ENCODE assay signal across 7 cellular contexts in genomic region chr11:117327255-117327566, GRCh38. TPM values are rescaled to one million over a fixed set of nuclear protein-coding genes. Genes with fewer than 3 reads are reported as not detected.
DNase-seq lines count a peak whose midpoint lies in the region; ATAC-seq and TF ChIP-seq lines count a peak whose summit lies in the region.
"Not testable (repeated sequence)": the region's sequence is repeated elsewhere in the genome, so short reads cannot be mapped to it uniquely, and the experiment has no call there.

No MANE protein-coding gene starts in this region.

- BruUV-seq in mammary epithelial cell (replicated peaks; lab: Mats Ljungman, UMichigan), result not testable (repeated sequence)

- H3K4me3 Mint-ChIP-seq in CD8-positive, alpha-beta memory T cell, result peak overlapping the region in 1 of 7 donors; percentile 35

- TF ChIP-seq CTCF in mammary epithelial cell (conservative IDR thresholded peaks at IDR 0.05 in 1 of 2, IDR thresholded peaks at IDR 0.05 in 1 of 2; ENCODE audit: extremely low read depth in 1 of 2, insufficient read depth in 1 of 2, low read depth in 1 of 2, low read length in 2 of 2); gastroesophageal sphincter (IDR thresholded peaks at IDR 0.05); lung (IDR thresholded peaks at IDR 0.05; ENCODE audit: control extremely low read depth, extremely low read depth); gastrocnemius medialis (IDR thresholded peaks at IDR 0.05 in 4 of 5, conservative IDR thresholded peaks at IDR 0.05 in 1 of 5): not testable (repeated sequence)

- H3K4me2 ChIP-seq in mammary epithelial cell (ENCODE audit: insufficient read depth, low read depth, low read length), result peak overlapping the region; percentile 18

- CTCF ChIA-PET in CD8-positive, alpha-beta memory T cell (lab: Charles Lee), result interaction anchor here (1.2 to 1.7 kb wide), 2 partner anchors 96 to 490 kb away, joined by 3 to 7 read pairs; partner anchors contain the start of gene PCSK7
- CTCF ChIA-PET in mammary epithelial cell (lab: Charles Lee; ENCODE audit: low non-redundant PET), result not testable (repeated sequence)

- dilution Hi-C loops in mammary epithelial cell (cut with HindIII; ENCODE audit: low sequenced_read_pairs), result not testable (repeated sequence)

- H3K27ac Mint-ChIP-seq in CD8-positive, alpha-beta memory T cell, result not testable (repeated sequence)

- peak overlapping the region; percentile 82 for H3K4me3 ChIP-seq in CD8-positive, alpha-beta memory T cell (ENCODE audit: low read length)
- H3K4me3 ChIP-seq in HUES48 (ENCODE audit: low read depth, low read length), result peak overlapping the region; percentile 77
- peak overlapping the region; percentile 92 for H3K4me3 ChIP-seq in SK-N-MC
- peak overlapping the region; percentile 75 to 79 (median 77) for H3K4me3 ChIP-seq in mammary epithelial cell (replicated peaks in 1 of 3; ENCODE audit: insufficient read depth in 1 of 3, low read depth in 2 of 3, low read length in 3 of 3)
- peak overlapping the region; percentile 82 to 84 for H3K4me3 ChIP-seq in gastroesophageal sphincter
- H3K4me3 ChIP-seq in lung, result peak overlapping the region; percentile 62
- H3K4me3 ChIP-seq in gastrocnemius medialis, result peak overlapping the region; percentile 66 to 90 (median 77)

- not testable (repeated sequence) for TF ChIP-seq EP300 in gastroesophageal sphincter (IDR thresholded peaks at IDR 0.05)

- H3K36me3 ChIP-seq in CD8-positive, alpha-beta memory T cell (ENCODE audit: insufficient read depth, low read length); HUES48 (ENCODE audit: control insufficient read depth, insufficient read depth, low read length); SK-N-MC (ENCODE audit: insufficient read depth, low read length); mammary epithelial cell (ENCODE audit: insufficient read depth, low read length); gastroesophageal sphincter; lung (ENCODE audit: control insufficient read depth in 2 of 2, insufficient read depth in 2 of 2, low read length in 2 of 2); gastrocnemius medialis: not testable (repeated sequence)

- in situ Hi-C loops in mammary epithelial cell (cut with MboI; ENCODE audit: low sequenced_read_pairs in 2 of 2); gastrocnemius medialis (cut with MboI; ENCODE audit: low sequenced_read_pairs in 4 of 4): not testable (repeated sequence)

- peak overlapping the region; percentile 92 for H2AFZ ChIP-seq in mammary epithelial cell (ENCODE audit: low read depth, low read length)

- not testable (repeated sequence) for DNase-seq in CD8-positive, alpha-beta memory T cell; SK-N-MC (ENCODE audit: low read depth, low spot score); mammary epithelial cell; lung (ENCODE audit: low spot score); gastrocnemius medialis

- not testable (repeated sequence) for H3K27me3 Mint-ChIP-seq in CD8-positive, alpha-beta memory T cell

- not testable (repeated sequence) for H3K9me3 Mint-ChIP-seq in CD8-positive, alpha-beta memory T cell

- ATAC-seq in gastroesophageal sphincter; lung (ENCODE audit: insufficient read depth, low FRiP score): not testable (repeated sequence)
- ATAC-seq in gastrocnemius medialis, result peak in 1 of 2 donors; percentile 2

- POLR2A ChIA-PET in CD8-positive, alpha-beta memory T cell (lab: Charles Lee), result interaction anchor here (0.6 to 1.7 kb wide), 4 partner anchors 9 to 149 kb away, joined by 3 to 6 read pairs (median 3); partner anchors contain the start of genes BACE1 and SIDT2

- not testable (repeated sequence) for H3K27ac ChIP-seq in CD8-positive, alpha-beta memory T cell (ENCODE audit: low read depth, low read length); HUES48 (ENCODE audit: low read depth, low read length); SK-N-MC
- H3K27ac ChIP-seq in mammary epithelial cell (ENCODE audit: insufficient read depth, low read depth, low read length), result peak overlapping the region; percentile 37
- peak overlapping the region in 3 of 4 donors; percentile 95 to 97 (median 96) for H3K27ac ChIP-seq in gastroesophageal sphincter
- H3K27ac ChIP-seq in lung (ENCODE audit: low read depth in 1 of 2, low read length in 1 of 2), result peak overlapping the region in 1 of 2 donors; percentile 93
- peak overlapping the region; percentile 85 to 91 (median 86) for H3K27ac ChIP-seq in gastrocnemius medialis

- TF ChIP-seq POLR2A in gastroesophageal sphincter (IDR thresholded peaks at IDR 0.05); gastrocnemius medialis (IDR thresholded peaks at IDR 0.05): not testable (repeated sequence)

- not testable (repeated sequence) for H4K20me1 ChIP-seq in mammary epithelial cell (ENCODE audit: insufficient read depth, low read length)

- H3K27me3 ChIP-seq in CD8-positive, alpha-beta memory T cell (ENCODE audit: insufficient read depth, low read length, poor library complexity, severe bottlenecking); HUES48 (ENCODE audit: control insufficient read depth, insufficient read depth, low read length); mammary epithelial cell (ENCODE audit: insufficient read depth, low read length); gastroesophageal sphincter; lung (ENCODE audit: control insufficient read depth, insufficient read depth); gastrocnemius medialis: not testable (repeated sequence)

- H3K9me3 ChIP-seq in CD8-positive, alpha-beta memory T cell (ENCODE audit: low read length); HUES48 (ENCODE audit: control insufficient read depth, insufficient read depth, low read length); SK-N-MC (ENCODE audit: low read depth, low read length); mammary epithelial cell (replicated peaks; ENCODE audit: insufficient read depth, low read length); gastroesophageal sphincter; lung (ENCODE audit: control insufficient read depth in 2 of 2, insufficient read depth in 1 of 2, low read length in 1 of 2); gastrocnemius medialis: not testable (repeated sequence)

- WGBS in mammary epithelial cell (ENCODE audit: low coverage, missing lambda C conversion rate), result 0% methylated on average over 5 of the region's 5 CpGs
- 9 to 10% methylated on average over 5 of the region's 5 CpGs for WGBS in gastroesophageal sphincter (ENCODE audit: low coverage in 1 of 2), 2 donors
- WGBS in lung, 2 donors, result 7 to 12% methylated on average over 5 of the region's 5 CpGs

- peaks cover 12 to 22% (median 18%) of the 10 kb centered on the region in 3 donors for H3K4me1 Mint-ChIP-seq in CD8-positive, alpha-beta memory T cell

- peaks cover 12% of the 10 kb centered on the region for H3K4me1 ChIP-seq in CD8-positive, alpha-beta memory T cell (ENCODE audit: insufficient read depth, low read length)
- H3K4me1 ChIP-seq in HUES48 (ENCODE audit: control insufficient read depth, insufficient read depth, low read length); mammary epithelial cell (ENCODE audit: insufficient read depth, low read length); lung (ENCODE audit: control insufficient read depth in 2 of 2, insufficient read depth in 2 of 2, low read length in 2 of 2); gastrocnemius medialis: not testable (repeated sequence)
- peaks cover 0 to 23% (median 10%) of the 10 kb centered on the region in 3 donors for H3K4me1 ChIP-seq in gastroesophageal sphincter

- peaks cover 26% of the 10 kb centered on the region for H3K79me2 ChIP-seq in mammary epithelial cell (ENCODE audit: insufficient read depth, low read length)

- H3K9ac ChIP-seq in HUES48 (ENCODE audit: low read depth, low read length); SK-N-MC (ENCODE audit: insufficient read length); mammary epithelial cell (ENCODE audit: insufficient read depth, low read length): not testable (repeated sequence)

- not testable (repeated sequence) for H3K36me3 Mint-ChIP-seq in CD8-positive, alpha-beta memory T cell

- intact Hi-C loops in mammary epithelial cell (cut with micrococcal nuclease), result not testable (repeated sequence)
- intact Hi-C loops in gastrocnemius medialis (cut with DNase I; ENCODE audit: low total_unique reads), result loop anchor here (1.0 to 10.0 kb wide), 3 partner anchors 95 to 540 kb away; partner anchors contain the start of genes PCSK7, RNF214, SIDT2 and ZPR1

RNA-seq across cellular contexts. Expression of gene CEP164, which starts 0.4 kb away (rescaled TPM):
- total RNA-seq in CD8-positive, alpha-beta memory T cell, result 10 to 100 TPM; 34.6 to 40.5 TPM
- 25.7 TPM for polyA plus RNA-seq in CD8-positive, alpha-beta memory T cell
- total RNA-seq in mammary epithelial cell (10 to 100 TPM; 32.3 to 53.9 TPM), gastroesophageal sphincter (10 to 100 TPM; 22.3 to 26.3 (median 25.0) TPM), lung (10 to 100 TPM; 33.2 to 36.1 TPM), gastrocnemius medialis (1 to 10 TPM; 3.4 to 9.2 (median 5.8) TPM)
- polyA plus RNA-seq in mammary epithelial cell (19.2 TPM), lung (10 to 100 TPM; 12.0 to 20.1 TPM)
- polyA minus RNA-seq in mammary epithelial cell, result 51.7 TPM

RNA-seq across cellular contexts. Expression of gene BACE1, which starts 11.2 kb away (rescaled TPM):
- 1 to 10 TPM; 2.5 to 2.9 TPM for total RNA-seq in CD8-positive, alpha-beta memory T cell
- 2.0 TPM for polyA plus RNA-seq in CD8-positive, alpha-beta memory T cell
- total RNA-seq in mammary epithelial cell (10 to 100 TPM; 18.2 to 20.7 TPM), gastroesophageal sphincter (10 to 100 TPM; 19.2 to 45.4 (median 22.2) TPM), lung (10 to 100 TPM; 18.6 to 30.7 TPM), gastrocnemius medialis (10 to 100 TPM in 2 of 4 donors, 1 to 10 TPM in 2; 3.6 to 18.2 (median 11.1) TPM)
- polyA plus RNA-seq in mammary epithelial cell (26.7 TPM), lung (1 to 10 TPM; 5.1 to 7.8 TPM)
- polyA minus RNA-seq in mammary epithelial cell, result 30.7 TPM

RNA-seq across cellular contexts. Expression of gene BACE1-AS, which starts 36.1 kb away (rescaled TPM):
- 1 to 10 TPM; 3.8 to 4.5 TPM for total RNA-seq in CD8-positive, alpha-beta memory T cell
- polyA plus RNA-seq in CD8-positive, alpha-beta memory T cell, result 1.3 TPM
- total RNA-seq in mammary epithelial cell (1 to 10 TPM; 2.8 to 5.9 TPM), gastroesophageal sphincter (10 to 100 TPM in 2 of 4 donors, 1 to 10 TPM in 2; 4.8 to 13.1 (median 10.1) TPM), lung (1 to 10 TPM; 5.8 to 5.9 TPM), gastrocnemius medialis (10 to 100 TPM; 10.5 to 13.2 (median 12.5) TPM)
- polyA plus RNA-seq in mammary epithelial cell (2.2 TPM), lung (1 to 10 TPM; 1.9 to 9.5 TPM)
- polyA minus RNA-seq in mammary epithelial cell, result 3.6 TPM
